ENCODE assay signal across 17 cellular contexts in the genomic region with DNA sequence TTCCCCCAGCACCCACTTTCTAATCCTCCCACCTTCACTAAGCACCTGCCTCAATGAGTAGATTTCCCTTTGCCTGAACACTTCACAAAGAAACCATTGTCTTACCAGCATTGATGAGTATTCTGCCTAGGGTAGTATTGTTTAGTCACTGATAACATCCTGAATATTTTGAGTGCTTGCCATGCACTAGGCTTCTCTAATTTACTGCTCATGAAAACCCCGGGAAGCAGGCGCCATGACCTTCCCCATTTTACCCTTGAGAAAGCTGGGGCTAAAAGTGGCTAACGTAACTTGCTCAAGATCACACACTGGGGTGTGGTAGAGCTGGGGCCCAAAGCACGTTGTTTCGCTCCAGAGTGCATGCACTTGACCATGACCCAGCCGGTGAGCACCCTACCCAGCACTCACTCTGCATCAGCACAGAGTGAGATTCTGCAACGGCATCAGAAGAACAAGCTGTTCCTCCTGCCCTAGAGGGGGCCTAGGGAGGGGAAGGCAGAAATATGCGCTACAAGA. TPM values are rescaled to one million over a fixed set of nuclear protein-coding genes. Genes with fewer than 3 reads are reported as not detected.
DNase-seq lines count a peak whose midpoint lies in the region; ATAC-seq and TF ChIP-seq lines count a peak whose summit lies in the region.
"Had no signal": no experiment of that assay in that cellular context is flagged by ENCODE, and none has a peak within 500 bp of the region (broad histone marks: within the 10 kb centered on the region; RNA-seq: fewer than 3 reads in every experiment).

No MANE protein-coding gene starts in this region.

- ATAC-seq in Right ventricle myocardium inferior (peak; percentile 95), heart left ventricle (peak; percentile 92 to 98 (median 95)), HG03108 (IDR thresholded peaks at IDR 0.05; ENCODE audit: unreplicated experiment) (no peak)
- ATAC-seq: A549, Panc1 had no signal

- H2AFZ ChIP-seq in OCI-LY7 (ENCODE audit: low read length) = no peak overlapping the region

- H3K36me3 ChIP-seq in heart left ventricle (no peaks in the 10 kb centered on the region), OCI-LY7 (ENCODE audit: insufficient read depth, low read length) (no peaks in the 10 kb centered on the region)

- POLR2A ChIA-PET in OCI-LY7 (lab: Charles Lee) = interaction anchor here (0.6 kb wide), 1 partner anchor 147 kb away, joined by 3 read pairs; no protein-coding TSS in a partner anchor

- CTCF ChIA-PET in OCI-LY7 (lab: Charles Lee; ENCODE audit: unreplicated experiment) = no interaction called here

- no peaks in the 10 kb centered on the region for H4K20me1 ChIP-seq in OCI-LY7 (ENCODE audit: insufficient read depth, low read length)

- no peak overlapping the region for H3K4me3 Mint-ChIP-seq in nephron progenitor cell
- H3K4me3 Mint-ChIP-seq: activated B cell treated with CpG ODN at 0.5 μM for 24 hours had no signal

- H3K36me3 Mint-ChIP-seq in nephron progenitor cell (ENCODE audit: low read depth) = no peaks in the 10 kb centered on the region

- H3K9me3 Mint-ChIP-seq in nephron progenitor cell = peaks cover under 1% of the 10 kb centered on the region
- H3K9me3 Mint-ChIP-seq: activated B cell treated with CpG ODN at 0.5 μM for 24 hours had no signal

- H3K9me2 ChIP-seq in OCI-LY7 (ENCODE audit: insufficient read depth, low read length) = no peaks in the 10 kb centered on the region

- H3K4me2 ChIP-seq in OCI-LY7 (ENCODE audit: low read length) = no peak overlapping the region
- H3K4me2 ChIP-seq: A549 had no signal

- no peaks in the 10 kb centered on the region for H3K79me2 ChIP-seq in OCI-LY7 (ENCODE audit: insufficient read depth, low read depth, low read length)

- no peaks in the 10 kb centered on the region for H3K27me3 ChIP-seq in heart left ventricle

- H3K4me1 Mint-ChIP-seq in nephron progenitor cell = peaks cover 67% of the 10 kb centered on the region
- H3K4me1 Mint-ChIP-seq: activated B cell treated with CpG ODN at 0.5 μM for 24 hours had no signal

- 55 to 69% (median 59%) methylated on average over 8 of the region's 8 CpGs for WGBS in heart left ventricle, 4 donors

- no peak for TF ChIP-seq POLR2A in heart left ventricle (IDR thresholded peaks at IDR 0.05)

- H3K27me3 Mint-ChIP-seq in nephron progenitor cell (ENCODE audit: low read depth, poor library complexity) = no peaks in the 10 kb centered on the region

- no TSS peak for BruUV-seq in OCI-LY7 (replicated peaks; lab: Mats Ljungman, UMichigan)

- peak; percentile 68 for DNase-seq in Right ventricle myocardium inferior (ENCODE audit: missing footprints)
- no peak for DNase-seq in cardiac septum (ENCODE audit: low spot score)
- DNase-seq in heart left ventricle = peak in 2 of 5 donors; percentile 49 to 53
- DNase-seq in nephron progenitor cell = no peak
- DNase-seq in hippocampal formation (lab: John Stamatoyannopoulos, UW) = no peak
- DNase-seq in OCI-LY7 (ENCODE audit: low spot score) = no peak
- no peak for DNase-seq in NCI-H1417 (lab: John Stamatoyannopoulos, UW)
- DNase-seq: activated B cell treated with CpG ODN at 0.5 μM for 24 hours; dorsolateral prefrontal cortex; KG1; NCI-H1436; NCI-H69; occipital lobe; stimulated activated naive CD4-positive, alpha-beta T cell treated with Interleukin-2 at 50 U/mL for 16 hours had no signal

- H3K4me3 ChIP-seq in heart left ventricle (no peak overlapping the region), OCI-LY7 (ENCODE audit: low read depth, low read length, poor library complexity, severe bottlenecking) (no peak overlapping the region)
- H3K4me3 ChIP-seq: A549, dorsolateral prefrontal cortex had no signal

- no peak for TF ChIP-seq CTCF in heart left ventricle (IDR thresholded peaks at IDR 0.05)
- no peak for TF ChIP-seq CTCF in nephron progenitor cell (IDR thresholded peaks at IDR 0.05)
- TF ChIP-seq CTCF in OCI-LY7 (conservative IDR thresholded peaks at IDR 0.05; ENCODE audit: low read length) = no peak

- H3K27ac Mint-ChIP-seq in nephron progenitor cell = peak overlapping the region; percentile 17
- H3K27ac Mint-ChIP-seq: activated B cell treated with CpG ODN at 0.5 μM for 24 hours had no signal

- intact Hi-C loops in Right ventricle myocardium inferior (cut with DNase I) (no loop called here), cardiac septum (cut with DNase I) (no loop called here), heart left ventricle (cut with DNase I) (no loop called here), OCI-LY7 (cut with micrococcal nuclease; ENCODE audit: unreplicated experiment) (no loop called here)

- peak overlapping the region in 7 of 12 donors; percentile 4 to 62 (median 32) for H3K27ac ChIP-seq in heart left ventricle
- no peak overlapping the region for H3K27ac ChIP-seq in OCI-LY7 (ENCODE audit: low read depth, low read length, poor library complexity, severe bottlenecking)
- H3K27ac ChIP-seq: A549 had no signal

- no peaks in the 10 kb centered on the region for H3K9me3 ChIP-seq in heart left ventricle
- no peaks in the 10 kb centered on the region for H3K9me3 ChIP-seq in OCI-LY7 (ENCODE audit: low read length)
- H3K9me3 ChIP-seq: A549 had no signal

- peaks cover 0 to 13% (median 2%) of the 10 kb centered on the region in 12 donors for H3K4me1 ChIP-seq in heart left ventricle
- H3K4me1 ChIP-seq in OCI-LY7 (ENCODE audit: insufficient read depth, low read length, poor library complexity, severe bottlenecking) = no peaks in the 10 kb centered on the region

RNA-seq across cellular contexts. Expression of gene F3, which starts 10.6 kb away (rescaled TPM):
- total RNA-seq in Right ventricle myocardium inferior = 27.9 TPM
- total RNA-seq in cardiac septum = 29.1 TPM
- 10 to 100 TPM; 28.6 to 88.8 (median 50.1) TPM for total RNA-seq in heart left ventricle
- polyA plus RNA-seq in heart left ventricle = 10 to 100 TPM; 25.4 to 36.4 TPM
- not detected in 2 replicates for total RNA-seq in OCI-LY7 (2014; rRNA removed; shearing (Covaris generic))
- total RNA-seq in OCI-LY7 (2022) = 0.20 TPM in 1 of 2 replicates, not detected in the other

Comparison
In these comparisons a context has a peak if more than half of its experiments do, and no peak if none do; other contexts are left out.
1. RNA of gene F3, which starts 10.6 kb away (total RNA-seq): 28.6 to 88.8 TPM in heart left ventricle, 29.1 TPM in cardiac septum (single experiment) and 27.9 TPM in Right ventricle myocardium inferior (single experiment); 0.20 TPM in OCI-LY7; every median in the first group is over 10 times any median in the second.